17 cellular contexts compared by ENCODE assay signal in genomic region chr17:49339359-49339758, GRCh38.
"Had no signal": no experiment of that assay in that cellular context is flagged by ENCODE, and none has a peak within 500 bp of the region (broad histone marks: within the 10 kb centered on the region; RNA-seq: fewer than 3 reads in every experiment).

No MANE protein-coding gene starts in this region.

- DNase-seq: activated CD4-positive, alpha-beta T cell treated with anti-CD3 and anti-CD28 coated beads for 36 hours; aorta; brain microvascular endothelial cell; head of caudate nucleus; kidney glomerular epithelial cell; naive thymus-derived CD8-positive, alpha-beta T cell; SJCRH30; stimulated activated CD4-positive, alpha-beta T cell treated with anti-CD3 and anti-CD28 coated beads, Interleukin-4, amount 100 ng/mL, for 4 hours; stimulated activated naive B cell treated with anti-CD40 and anti-IgM and Interleukin-4, amounts not matched to agents 10 μg/mL and 1 μg/mL and 100 μg/mL, for 72 hours; thyroid gland; uterus had no signal

- H3K4me3 Mint-ChIP-seq: activated CD4-positive, alpha-beta T cell treated with anti-CD3 and anti-CD28 coated beads for 36 hours had no signal

- ATAC-seq: sciatic nerve had no signal

- H3K27ac ChIP-seq: brain microvascular endothelial cell, coronary artery, neutrophil, parathyroid adenoma, SJCRH30, thyroid gland, uterus, VCaP had no signal

- H3K27me3 Mint-ChIP-seq: naive thymus-derived CD8-positive, alpha-beta T cell; stimulated activated naive B cell treated with anti-CD40 and anti-IgM and Interleukin-4, amounts not matched to agents 10 μg/mL and 1 μg/mL and 100 μg/mL, for 72 hours had no signal

- H3K4me3 ChIP-seq: coronary artery, SJCRH30, thyroid gland, uterus had no signal

- H3K36me3 ChIP-seq: brain microvascular endothelial cell, neutrophil, thyroid gland, uterus had no signal

- H3K9me3 ChIP-seq: neutrophil, SJCRH30, thyroid gland, uterus had no signal

- H3K27me3 ChIP-seq: brain microvascular endothelial cell, neutrophil, SJCRH30, thyroid gland, uterus had no signal

- H3K9me3 Mint-ChIP-seq: activated T-helper 1 cell treated with anti-CD3 and anti-CD28 coated beads, Interleukin-12 subunit alpha, Interleukin-12 subunit beta, Interleukin-2, Interleukin-4 antibody, amounts not matched to agents 30 ng/mL and 10 ng/mL and 1 ng/mL, durations not matched to agents 14 hours and 24 hours and 36 hours; naive thymus-derived CD8-positive, alpha-beta T cell; stimulated activated naive B cell treated with anti-CD40 and anti-IgM and Interleukin-4, amounts not matched to agents 10 μg/mL and 1 μg/mL and 100 μg/mL, for 72 hours had no signal

- H3K4me1 ChIP-seq: parathyroid adenoma, SJCRH30 had no signal
